ENCODE assay signal across 9 cellular contexts in genomic region chr19:6521718-6522646, GRCh38. TPM values are rescaled to one million over a fixed set of nuclear protein-coding genes. Genes with fewer than 3 reads are reported as not detected.
DNase-seq lines count a peak whose midpoint lies in the region; ATAC-seq, FAIRE-seq and TF ChIP-seq lines count a peak whose summit lies in the region.
"Had no signal": no experiment of that assay in that cellular context is flagged by ENCODE, and none has a peak within 500 bp of the region (broad histone marks: within the 10 kb centered on the region; RNA-seq: fewer than 3 reads in every experiment).

No MANE protein-coding gene starts in this region.

- H2AFZ ChIP-seq in SU-DHL-6 (ENCODE audit: low read depth, low read length, severe bottlenecking) (peak overlapping the region; percentile 52), H1 (ENCODE audit: low read length) (peak overlapping the region; percentile 83; the same call in 1 of the 2 replicates)

- H3K9me3 ChIP-seq in SU-DHL-6 (ENCODE audit: insufficient read depth, low read length) (no peaks in the 10 kb centered on the region), H1 (ENCODE audit: insufficient read depth in 2 of 2, low read depth in 1 of 2, low read length in 1 of 2) (no peaks in the 10 kb centered on the region), upper lobe of right lung (no peaks in the 10 kb centered on the region), A673 (ENCODE audit: low read depth, low read length, poor library complexity, severe bottlenecking) (no peaks in the 10 kb centered on the region), left ventricle myocardium inferior (replicated peaks) (no peaks in the 10 kb centered on the region)

- H3K56ac ChIP-seq in H1 (replicated peaks; ENCODE audit: insufficient read length, low read depth, low read length), result no peak overlapping the region

- H2BK15ac ChIP-seq in H1 (ENCODE audit: low read length), result peak overlapping the region; percentile 61; the same call in 1 of the 2 replicates

- 0 out of 2 replicates have a peak, but pooled peaks cover 5% of the 10 kb centered on the region for H3K23me2 ChIP-seq in H1 (ENCODE audit: low read depth, low read length)

- H2BK20ac ChIP-seq in H1 (ENCODE audit: low read length), result no peak overlapping the region

- no peak overlapping the region for H2BK12ac ChIP-seq in H1 (ENCODE audit: low read depth, low read length)

- H3K9me2 ChIP-seq in SU-DHL-6 (replicated peaks; ENCODE audit: insufficient read depth, low read length), result no peaks in the 10 kb centered on the region

- H4K20me1 ChIP-seq in SU-DHL-6 (ENCODE audit: low read depth, low read length) (no peaks in the 10 kb centered on the region), H1 (replicated peaks in 1 of 2; ENCODE audit: control insufficient read depth in 1 of 2, insufficient read depth in 2 of 2, low read length in 2 of 2) (peaks cover 0 to 3% of the 10 kb centered on the region in 2 experiments)

- H3K4me3 ChIP-seq in SU-DHL-6 (ENCODE audit: insufficient read depth, low read length, poor library complexity, severe bottlenecking) (peak overlapping the region; percentile 39), H1 (ENCODE audit: extremely low read depth in 1 of 4, insufficient read depth in 2 of 4, low read depth in 3 of 4, low read length in 4 of 4) (no peak overlapping the region), upper lobe of right lung (no peak overlapping the region), A673 (ENCODE audit: low read depth, low read length, poor library complexity, severe bottlenecking) (no peak overlapping the region), left ventricle myocardium inferior (no peak overlapping the region)

- H2BK5ac ChIP-seq in H1 (ENCODE audit: low read depth, low read length), result no peak overlapping the region

- H3K27me3 ChIP-seq in SU-DHL-6 (ENCODE audit: low read length) (no peaks in the 10 kb centered on the region), H1 (replicated peaks in 1 of 4; ENCODE audit: control insufficient read depth in 3 of 4, extremely low read depth in 1 of 4, insufficient read depth in 3 of 4, low read length in 3 of 4) (peaks cover 0 to 2% (median 0%) of the 10 kb centered on the region in 4 experiments; a peak in 1 of 7 replicates), upper lobe of right lung (no peaks in the 10 kb centered on the region), A673 (replicated peaks; ENCODE audit: insufficient read depth, low read depth, low read length, poor library complexity) (no peaks in the 10 kb centered on the region), left ventricle myocardium inferior (ENCODE audit: low read depth) (peaks cover 14% of the 10 kb centered on the region)

- TF ChIP-seq CTCF in SU-DHL-6 (IDR thresholded peaks at IDR 0.05; ENCODE audit: insufficient read depth, low read length, poor library complexity, severe bottlenecking) (no peak), H1 (IDR thresholded peaks at IDR 0.05; ENCODE audit: control extremely low read depth in 1 of 3, insufficient read depth in 1 of 3, low read depth in 1 of 3, low read length in 3 of 3) (no peak), upper lobe of right lung (IDR thresholded peaks at IDR 0.05) (no peak), A673 (conservative IDR thresholded peaks at IDR 0.05; ENCODE audit: low read depth, low read length) (no peak), left ventricle myocardium inferior (IDR thresholded peaks at IDR 0.05; ENCODE audit: borderline replicate concordance) (no peak)

- peak overlapping the region; percentile 71 for H3K4me2 ChIP-seq in SU-DHL-6 (ENCODE audit: low read depth, low read length, poor library complexity, severe bottlenecking)
- no peak overlapping the region for H3K4me2 ChIP-seq in H1 (ENCODE audit: insufficient read depth in 1 of 2, low read depth in 2 of 2, low read length in 2 of 2)

- TF ChIP-seq EP300 in H1 (IDR thresholded peaks at IDR 0.05; ENCODE audit: borderline replicate concordance in 1 of 2, low read depth in 2 of 2, low read length in 2 of 2), result no peak

- H3K79me1 ChIP-seq in H1 (ENCODE audit: low read depth, low read length), result no peaks in the 10 kb centered on the region

- 0 out of 2 replicates have a peak overlapping the region, but pooled peaks have one; percentile 29 for H3K18ac ChIP-seq in H1 (ENCODE audit: extremely low read depth, low read length)

- H3K4me1 ChIP-seq in H1 (replicated peaks in 1 of 4; ENCODE audit: control insufficient read depth in 3 of 4, insufficient read depth in 4 of 4, low read length in 3 of 4) (peaks cover 0 to 5% (median 1%) of the 10 kb centered on the region in 4 experiments; a peak in 3 of 7 replicates), upper lobe of right lung (peaks cover 14% of the 10 kb centered on the region), A673 (ENCODE audit: insufficient read depth, low read length, poor library complexity, severe bottlenecking) (peaks cover 3% of the 10 kb centered on the region), left ventricle myocardium inferior (peaks cover 34% of the 10 kb centered on the region)

- no peak overlapping the region for H4K8ac ChIP-seq in H1 (ENCODE audit: extremely low read depth, insufficient read depth, low read length)

- WGBS in H1 (ENCODE audit: extremely low coverage in 1 of 2, insufficient coverage in 1 of 2, insufficient read length in 1 of 2, insufficient replicate concordance in 2 of 2, low coverage in 1 of 2, low lambda C conversion rate in 2 of 2, missing lambda C conversion rate in 1 of 2), 2 experiments, result 70% methylated on average over 20 of the region's 20 CpGs; no CpG with 5 or more reads in 1 of the 2 experiments

- H3K36me3 ChIP-seq in SU-DHL-6 (ENCODE audit: low read length) (no peaks in the 10 kb centered on the region), H1 (ENCODE audit: control insufficient read depth in 2 of 4, insufficient read depth in 4 of 4, low read length in 3 of 4) (no peaks in the 10 kb centered on the region), upper lobe of right lung (no peaks in the 10 kb centered on the region), A673 (ENCODE audit: insufficient read depth, low read length, poor library complexity, severe bottlenecking) (no peaks in the 10 kb centered on the region), left ventricle myocardium inferior (no peaks in the 10 kb centered on the region)

- H3F3A ChIP-seq in SU-DHL-6 (ENCODE audit: insufficient read depth), result peaks cover 51% of the 10 kb centered on the region

- peak overlapping the region; percentile 56 for H3K9ac ChIP-seq in SU-DHL-6 (ENCODE audit: low read length)
- no peak overlapping the region for H3K9ac ChIP-seq in H1 (replicated peaks in 1 of 4; ENCODE audit: extremely low read depth in 1 of 4, low read depth in 3 of 4, low read length in 3 of 4)

- BruUV-seq in A673 (replicated peaks; lab: Mats Ljungman, UMichigan), result no TSS peak

- intact Hi-C loops in upper lobe of right lung (cut with DNase I), result no loop called here
- intact Hi-C loops in A673 (cut with micrococcal nuclease; ENCODE audit: unreplicated experiment), result no loop called here
- intact Hi-C loops in left ventricle myocardium inferior (cut with micrococcal nuclease), result no loop called here

- no peak overlapping the region for H2AK5ac ChIP-seq in H1 (ENCODE audit: low read depth, low read length)

- TF ChIP-seq RAD21 in H1 (IDR thresholded peaks at IDR 0.05 in 1 of 2, conservative IDR thresholded peaks at IDR 0.05 in 1 of 2; ENCODE audit: low read depth in 2 of 2, low read length in 2 of 2), result no peak

- ATAC-seq in GM18517 (IDR thresholded peaks at IDR 0.05; ENCODE audit: unreplicated experiment) (peak; percentile 42), HG02759 (IDR thresholded peaks at IDR 0.05; ENCODE audit: unreplicated experiment) (peak; percentile 53), upper lobe of right lung (peak; percentile 60)

- H2BK120ac ChIP-seq in H1 (replicated peaks; ENCODE audit: low read depth, low read length), result no peak overlapping the region

- H3K14ac ChIP-seq in H1 (ENCODE audit: insufficient read length), result no peak overlapping the region

- H4K5ac ChIP-seq in H1 (ENCODE audit: insufficient read length, low read depth, low read length), result no peak overlapping the region

- no peak for DNase-seq in H1 (ENCODE audit: low read depth in 1 of 2, low spot score in 2 of 2)
- DNase-seq in upper lobe of right lung, result no peak
- DNase-seq in iPS-NIHi7 (ENCODE audit: extremely low spot score), result no peak
- no peak for DNase-seq in A673 (ENCODE audit: low spot score)
- no peak for DNase-seq in left ventricle myocardium inferior

- H4K91ac ChIP-seq in H1 (replicated peaks; ENCODE audit: insufficient read length, low read length), result no peak overlapping the region

- FAIRE-seq in H1 (lab: Jason Lieb, UNC), result no peak
- FAIRE-seq: islet of Langerhans had no signal

- no peak overlapping the region for H3K23ac ChIP-seq in H1 (ENCODE audit: insufficient read length)

- CTCF ChIA-PET in H1 (lab: Charles Lee; ENCODE audit: partially characterized antibody) (interaction anchor here (0.8 to 1.0 kb wide), 4 partner anchors 35 to 110 kb away, joined by 3 read pairs; partner anchors contain the start of gene DENND1C), A673 (lab: Charles Lee) (no interaction called here)

- no peak overlapping the region for H3K4ac ChIP-seq in H1 (replicated peaks; ENCODE audit: insufficient read length, low read depth, low read length)

- POLR2A ChIA-PET in H1 (lab: Charles Lee; ENCODE audit: partially characterized antibody) (interaction anchor here (0.6 to 2.8 kb wide), 2 partner anchors 10 to 220 kb away, joined by 3 to 17 read pairs; partner anchors contain the start of gene TNFSF9), A673 (lab: Charles Lee; ENCODE audit: low non-redundant PET) (no interaction called here)

- no peak for TF ChIP-seq POLR2A in H1 (IDR thresholded peaks at IDR 0.05; ENCODE audit: control extremely low read depth in 1 of 2, low read depth in 2 of 2, low read length in 2 of 2)

- peak overlapping the region; percentile 94 for H3K27ac ChIP-seq in SU-DHL-6 (ENCODE audit: low read depth, low read length)
- no peak overlapping the region for H3K27ac ChIP-seq in H1 (ENCODE audit: low read depth, low read length)
- no peak overlapping the region for H3K27ac ChIP-seq in upper lobe of right lung
- H3K27ac ChIP-seq in A673 (ENCODE audit: low read depth, low read length, poor library complexity, severe bottlenecking), result no peak overlapping the region
- no peak overlapping the region for H3K27ac ChIP-seq in left ventricle myocardium inferior (replicated peaks)

- no peaks in the 10 kb centered on the region for H3K79me2 ChIP-seq in SU-DHL-6 (ENCODE audit: insufficient read depth, low read length)
- no peaks in the 10 kb centered on the region for H3K79me2 ChIP-seq in H1 (ENCODE audit: control insufficient read depth in 1 of 2, insufficient read depth in 2 of 2, low read length in 2 of 2)

RNA-seq across cellular contexts. Expression of gene TNFSF9, which starts 8.8 kb away (rescaled TPM):
- total RNA-seq in H1 (2021; fragmentation: NEBNext Ultra II Directional; extraction: Animal tissue kit (Norgen Biotek cat#: 25700)), result 1.7 and 1.8 TPM in 2 replicates
- 4.4 TPM in 2 replicates for polyA plus RNA-seq in H1 (2011; rRNA removed)
- 2.9 TPM for polyA plus RNA-seq in H1 (2011; cell fraction: cytosol; rRNA removed)
- polyA plus RNA-seq in H1 (2011; cell fraction: nucleus; rRNA removed), result 2.6 TPM
- 2.6 to 3.2 TPM (median 3.1 TPM) in 4 replicates for polyA plus RNA-seq in H1 (2012, experiment 1 of 2)
- polyA plus RNA-seq in H1 (2012, experiment 2 of 2), result 3.1 TPM
- polyA plus RNA-seq in H1 (2013, experiment 1 of 2), result 8.5 TPM
- polyA plus RNA-seq in H1 (2013, experiment 2 of 2), result 10.1 TPM
- polyA minus RNA-seq in H1 (2011; rRNA and poly(A)+ RNA removed), result 1.1 and 1.3 TPM in 2 replicates
- 3.4 TPM for polyA minus RNA-seq in H1 (2011; cell fraction: cytosol; rRNA and poly(A)+ RNA removed)
- 5.8 TPM for polyA minus RNA-seq in H1 (2011; cell fraction: nucleus; rRNA and poly(A)+ RNA removed)
- 7.4 TPM for total RNA-seq in upper lobe of right lung
- 10.0 and 11.1 TPM in 2 replicates for total RNA-seq in A673 (2021)
- total RNA-seq in left ventricle myocardium inferior, result 0.38 TPM

RNA-seq across cellular contexts. Expression of gene TUBB4A, which starts 19.9 kb away (rescaled TPM):
- 21.2 and 30.4 TPM in 2 replicates for total RNA-seq in H1 (2021; fragmentation: NEBNext Ultra II Directional; extraction: Animal tissue kit (Norgen Biotek cat#: 25700))
- polyA plus RNA-seq in H1 (2011; rRNA removed), result 16.8 and 29.9 TPM in 2 replicates
- polyA plus RNA-seq in H1 (2011; cell fraction: cytosol; rRNA removed), result 10.4 TPM
- 13.4 TPM for polyA plus RNA-seq in H1 (2011; cell fraction: nucleus; rRNA removed)
- 29.0 to 42.9 TPM (median 38.1 TPM) in 4 replicates for polyA plus RNA-seq in H1 (2012, experiment 1 of 2)
- 36.9 TPM for polyA plus RNA-seq in H1 (2012, experiment 2 of 2)
- polyA plus RNA-seq in H1 (2013, experiment 1 of 2), result 33.7 TPM
- polyA plus RNA-seq in H1 (2013, experiment 2 of 2), result 32.7 TPM
- polyA minus RNA-seq in H1 (2011; rRNA and poly(A)+ RNA removed), result 8.9 and 21.0 TPM in 2 replicates
- polyA minus RNA-seq in H1 (2011; cell fraction: cytosol; rRNA and poly(A)+ RNA removed), result 63.5 TPM
- polyA minus RNA-seq in H1 (2011; cell fraction: nucleus; rRNA and poly(A)+ RNA removed), result 20.5 TPM
- total RNA-seq in upper lobe of right lung (0.58 TPM), A673 (2021) (27.0 and 45.2 TPM in 2 replicates), left ventricle myocardium inferior (3.3 TPM)

RNA-seq across cellular contexts. Expression of gene DENND1C, which starts 40.4 kb away (rescaled TPM):
- 3.7 and 4.0 TPM in 2 replicates for total RNA-seq in H1 (2021; fragmentation: NEBNext Ultra II Directional; extraction: Animal tissue kit (Norgen Biotek cat#: 25700))
- polyA plus RNA-seq in H1 (2011; rRNA removed), result 3.6 and 3.9 TPM in 2 replicates
- polyA plus RNA-seq in H1 (2011; cell fraction: cytosol; rRNA removed), result 2.6 TPM
- 3.6 TPM for polyA plus RNA-seq in H1 (2011; cell fraction: nucleus; rRNA removed)
- polyA plus RNA-seq in H1 (2012, experiment 1 of 2), result 19.7 to 29.2 TPM (median 22.4 TPM) in 4 replicates
- 15.8 TPM for polyA plus RNA-seq in H1 (2012, experiment 2 of 2)
- 5.4 TPM for polyA plus RNA-seq in H1 (2013, experiment 1 of 2)
- polyA plus RNA-seq in H1 (2013, experiment 2 of 2), result 5.5 TPM
- 0.91 and 1.1 TPM in 2 replicates for polyA minus RNA-seq in H1 (2011; rRNA and poly(A)+ RNA removed)
- polyA minus RNA-seq in H1 (2011; cell fraction: cytosol; rRNA and poly(A)+ RNA removed), result 1.8 TPM
- 1.6 TPM for polyA minus RNA-seq in H1 (2011; cell fraction: nucleus; rRNA and poly(A)+ RNA removed)
- 8.7 TPM for total RNA-seq in upper lobe of right lung
- total RNA-seq in A673 (2021), result 0.11 and 0.24 TPM in 2 replicates
- 1.2 TPM for total RNA-seq in left ventricle myocardium inferior

RNA-seq across cellular contexts. Expression of gene CRB3, which starts 57.9 kb away (rescaled TPM):
- total RNA-seq in H1 (2021; fragmentation: NEBNext Ultra II Directional; extraction: Animal tissue kit (Norgen Biotek cat#: 25700)), result 21.1 and 24.6 TPM in 2 replicates
- polyA plus RNA-seq in H1 (2011; rRNA removed), result 24.6 and 33.7 TPM in 2 replicates
- polyA plus RNA-seq in H1 (2011; cell fraction: cytosol; rRNA removed), result 19.3 TPM
- polyA plus RNA-seq in H1 (2011; cell fraction: nucleus; rRNA removed), result 16.0 TPM
- polyA plus RNA-seq in H1 (2012, experiment 1 of 2), result 12.4 to 17.6 TPM (median 16.4 TPM) in 4 replicates
- 18.0 TPM for polyA plus RNA-seq in H1 (2012, experiment 2 of 2)
- polyA plus RNA-seq in H1 (2013, experiment 1 of 2), result 17.0 TPM
- polyA plus RNA-seq in H1 (2013, experiment 2 of 2), result 19.9 TPM
- polyA minus RNA-seq in H1 (2011; rRNA and poly(A)+ RNA removed), result 6.2 and 6.6 TPM in 2 replicates
- polyA minus RNA-seq in H1 (2011; cell fraction: cytosol; rRNA and poly(A)+ RNA removed), result 14.1 TPM
- polyA minus RNA-seq in H1 (2011; cell fraction: nucleus; rRNA and poly(A)+ RNA removed), result 9.0 TPM
- 48.4 TPM for total RNA-seq in upper lobe of right lung
- not detected in 2 replicates for total RNA-seq in A673 (2021)
- not detected for total RNA-seq in left ventricle myocardium inferior
